9 cellular contexts compared by ENCODE assay signal in the genomic region with DNA sequence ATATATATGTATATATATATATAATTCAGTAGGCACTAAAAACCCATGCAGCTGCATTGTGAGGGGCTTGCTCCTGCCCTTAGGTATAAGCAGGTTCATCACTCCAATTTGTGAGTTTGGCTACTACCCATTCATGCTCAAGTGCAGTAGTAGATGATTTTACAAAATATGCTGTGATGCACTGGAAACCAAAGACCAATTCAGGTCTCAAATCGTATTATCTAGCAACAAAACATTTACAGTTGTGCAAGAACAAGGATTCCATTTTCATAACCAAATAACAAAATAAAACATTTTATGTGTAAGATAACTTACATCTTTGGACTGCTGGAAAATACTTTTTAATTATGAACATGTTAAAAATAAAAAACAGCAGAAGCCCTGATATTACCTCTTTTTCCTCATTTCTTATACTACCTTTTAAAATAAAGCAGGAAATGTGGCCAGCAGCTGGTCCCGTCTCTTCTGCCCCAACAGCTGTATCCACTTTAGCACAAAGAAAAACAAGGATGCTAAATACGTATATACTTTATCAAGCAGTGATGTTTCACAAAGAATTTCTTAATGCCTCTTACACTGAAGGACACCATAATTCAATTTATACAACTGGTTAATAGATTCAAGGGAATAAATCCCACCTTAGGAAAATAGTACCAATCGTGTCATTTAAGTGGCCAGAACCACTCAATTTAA. TPM values are rescaled to one million over a fixed set of nuclear protein-coding genes. Genes with fewer than 3 reads are reported as not detected.
A peak's percentile ranks its signal among the peaks of the same experiment; 100 is the strongest.
DNase-seq lines count a peak whose midpoint lies in the region; ATAC-seq, FAIRE-seq and TF ChIP-seq lines count a peak whose summit lies in the region.
"Had no signal": no experiment of that assay in that cellular context is flagged by ENCODE, and none has a peak within 500 bp of the region (broad histone marks: within the 10 kb centered on the region; RNA-seq: fewer than 3 reads in every experiment).

No MANE protein-coding gene starts in this region.

- H3K27ac ChIP-seq in right atrium auricular region (no peak overlapping the region), GM12878 (ENCODE audit: control insufficient read depth, insufficient read depth) (no peak overlapping the region), mesenchymal stem cell (ENCODE audit: low read length, poor library complexity, severe bottlenecking) (no peak overlapping the region)

- RAD21 ChIA-PET in GM12878 (lab: Charles Lee; ENCODE audit: unreplicated experiment): interaction anchor here (2.0 kb wide), 1 partner anchor 14 kb away, joined by 10 read pairs; a partner anchor contains a TSS

- H3K4me1 ChIP-seq in right atrium auricular region (peaks cover 0 to 68% of the 10 kb centered on the region in 2 donors), GM12878 (ENCODE audit: control insufficient read depth, insufficient read depth, low read length) (no peaks in the 10 kb centered on the region), mesenchymal stem cell (ENCODE audit: control insufficient read depth, insufficient read depth, low read depth, low read length) (no peaks in the 10 kb centered on the region)

- no peak overlapping the region for H3K14ac ChIP-seq in mesenchymal stem cell (ENCODE audit: low read length in 2 of 2)

- H3K4ac ChIP-seq in mesenchymal stem cell (ENCODE audit: low read depth in 1 of 2, low read length in 2 of 2): no peak overlapping the region

- in situ Hi-C loops in GM12878 (cut with MboI): no loop called here

- CTCF ChIA-PET in GM12878 (lab: Yijun Ruan, JAX): interaction anchor here (1.1 kb wide), 1 partner anchor 12 kb away, joined by 3 read pairs; no protein-coding TSS in a partner anchor

- POLR2A ChIA-PET in GM12878 (lab: Charles Lee): interaction anchor here (1.8 to 6.7 kb wide), 2 partner anchors 14 to 34 kb away, joined by 5 to 43 read pairs; a partner anchor contains a TSS

- no peak overlapping the region for H2AFZ ChIP-seq in GM12878 (ENCODE audit: control insufficient read depth, low read depth, low read length)
- no peak overlapping the region for H2AFZ ChIP-seq in mesenchymal stem cell (ENCODE audit: low read depth, low read length)

- no peaks in the 10 kb centered on the region for H3K79me1 ChIP-seq in mesenchymal stem cell (replicated peaks; ENCODE audit: low read length, poor library complexity, severe bottlenecking)

- DNase-seq in right atrium auricular region (ENCODE audit: low spot score) (no peak), left ventricle myocardium superior (no peak), GM12878 (ENCODE audit: low read depth, low spot score) (no peak), mesenchymal stem cell (no peak), NCI-H524 treated with DMSO at 0.1 percent for 48 hours (lab: John Stamatoyannopoulos, UW) (no peak), kidney tubule cell (ENCODE audit: low spot score) (no peak)
- DNase-seq: stimulated activated CD4-positive, alpha-beta T cell treated with anti-CD3 and anti-CD28 coated beads, Interleukin-2, amount 100 ng/mL, for 24 hours had no signal

- H2BK12ac ChIP-seq in mesenchymal stem cell (ENCODE audit: low read length in 2 of 2): no peak overlapping the region

- TF ChIP-seq POLR2A in GM12878 (IDR thresholded peaks at IDR 0.05; ENCODE audit: low read depth, low read length): no peak

- no peaks in the 10 kb centered on the region for H3K9me3 ChIP-seq in right atrium auricular region
- no peaks in the 10 kb centered on the region for H3K9me3 ChIP-seq in GM12878 (replicated peaks; ENCODE audit: control insufficient read depth, insufficient read depth, low read length)
- no peaks in the 10 kb centered on the region for H3K9me3 ChIP-seq in mesenchymal stem cell (ENCODE audit: control insufficient read depth, low read length)

- no peak overlapping the region for H3K18ac ChIP-seq in mesenchymal stem cell (ENCODE audit: low read depth in 1 of 2, low read length in 2 of 2)

- no peak overlapping the region for H3K23ac ChIP-seq in mesenchymal stem cell (ENCODE audit: low read length in 2 of 2)

- no peak overlapping the region for H2BK15ac ChIP-seq in mesenchymal stem cell (ENCODE audit: low read depth, poor library complexity, severe bottlenecking)

- SMC1A ChIA-PET in GM12878 (lab: Charles Lee; ENCODE audit: uncharacterized antibody, unreplicated experiment): interaction anchor here (1.2 to 8.2 kb wide), 3 partner anchors 14 to 25 kb away, joined by 4 to 66 read pairs (median 4); a partner anchor contains a TSS

- H3K36me3 ChIP-seq in right atrium auricular region (peaks cover 30% of the 10 kb centered on the region), GM12878 (ENCODE audit: control insufficient read depth in 2 of 2, insufficient read depth in 2 of 2, low read length in 1 of 2) (peaks cover 0 to 20% of the 10 kb centered on the region in 2 experiments; a peak in 3 of 4 replicates), mesenchymal stem cell (ENCODE audit: control insufficient read depth in 1 of 2, insufficient read depth in 2 of 2, low read depth in 1 of 2, low read length in 2 of 2) (peaks cover 0 to 56% of the 10 kb centered on the region in 2 experiments)

- H2AK5ac ChIP-seq in mesenchymal stem cell (ENCODE audit: low read length, severe bottlenecking): no peak overlapping the region

- no peak overlapping the region for H4K91ac ChIP-seq in mesenchymal stem cell (ENCODE audit: low read length)

- peaks cover 73% of the 10 kb centered on the region for H3K79me2 ChIP-seq in GM12878 (ENCODE audit: control insufficient read depth, insufficient read depth, low read length)

- no peak overlapping the region for H2BK120ac ChIP-seq in mesenchymal stem cell (ENCODE audit: low read depth, low read length)

- TF ChIP-seq RAD21 in GM12878 (IDR thresholded peaks at IDR 0.05; ENCODE audit: insufficient read depth, low read depth, low read length): no peak

- TF ChIP-seq CTCF in right atrium auricular region (IDR thresholded peaks at IDR 0.05): no peak
- TF ChIP-seq CTCF in GM12878 (IDR thresholded peaks at IDR 0.05 in 2 of 3, conservative IDR thresholded peaks at IDR 0.05 in 1 of 3; ENCODE audit: control insufficient read depth in 2 of 3, extremely low read depth in 1 of 3, insufficient read depth in 1 of 3, low read depth in 3 of 3, low read length in 3 of 3): no peak

- intact Hi-C loops in left ventricle myocardium superior (cut with micrococcal nuclease): loop anchor here (5.0 kb wide), 1 partner anchor 35 kb away; a partner anchor contains a TSS
- intact Hi-C loops in GM12878 (cut with micrococcal nuclease; ENCODE audit: unreplicated experiment): loop anchor here (10.0 kb wide), 1 partner anchor 633 kb away; no protein-coding TSS in a partner anchor

- H3K27me3 ChIP-seq in right atrium auricular region (no peaks in the 10 kb centered on the region), GM12878 (replicated peaks in 1 of 2; ENCODE audit: control insufficient read depth in 2 of 2, insufficient read depth in 2 of 2, low read length in 1 of 2) (no peaks in the 10 kb centered on the region), mesenchymal stem cell (ENCODE audit: control insufficient read depth in 1 of 2, insufficient read depth in 1 of 2, low read length in 2 of 2) (no peaks in the 10 kb centered on the region)

- H3K4me2 ChIP-seq in GM12878 (ENCODE audit: control insufficient read depth, insufficient read depth) (peak overlapping the region; percentile 91), mesenchymal stem cell (ENCODE audit: low read length, poor library complexity, severe bottlenecking) (peak overlapping the region; percentile 59)

- WGBS in GM12878 (ENCODE audit: insufficient coverage, insufficient replicate concordance, low lambda C conversion rate, missing lambda C conversion rate): 9% methylated on average over 4 of the region's 4 CpGs
- WGBS in mesenchymal stem cell: 19% methylated on average over 2 of the region's 4 CpGs

- ATAC-seq in left ventricle myocardium superior (no peak), GM12878 (no peak), HG03520 (IDR thresholded peaks at IDR 0.05; ENCODE audit: unreplicated experiment) (no peak), HG02642 (IDR thresholded peaks at IDR 0.05; ENCODE audit: poor library complexity, unreplicated experiment) (no peak)

- FAIRE-seq in GM12878 (lab: Jason Lieb, UNC): no peak

- peaks cover 10% of the 10 kb centered on the region; the same call in 1 of the 2 replicates for H4K20me1 ChIP-seq in GM12878 (ENCODE audit: control insufficient read depth, insufficient read depth)

- H4K8ac ChIP-seq in mesenchymal stem cell (ENCODE audit: low read length): no peak overlapping the region

- peak overlapping the region; percentile 5 for H3K9ac ChIP-seq in GM12878 (ENCODE audit: control insufficient read depth, insufficient read depth, low read length)
- peak overlapping the region; percentile 99 for H3K9ac ChIP-seq in mesenchymal stem cell (ENCODE audit: low read length)

- no peak for TF ChIP-seq EP300 in GM12878 (IDR thresholded peaks at IDR 0.05; ENCODE audit: borderline replicate concordance in 1 of 2, control insufficient read depth in 1 of 2, low read depth in 2 of 2, low read length in 2 of 2)

- H2BK5ac ChIP-seq in mesenchymal stem cell (ENCODE audit: low read depth, low read length, poor library complexity, severe bottlenecking): no peak overlapping the region

- H3K4me3 ChIP-seq in right atrium auricular region (peak overlapping the region; percentile 80 to 88), GM12878 (peak overlapping the region; percentile 91), mesenchymal stem cell (ENCODE audit: insufficient read depth in 1 of 2, low read depth in 1 of 2, low read length in 2 of 2) (peak overlapping the region in 1 of 2 experiments; percentile 96)

- BruUV-seq in GM12878 (replicated peaks; lab: Mats Ljungman, UMichigan): no TSS peak

RNA-seq across cellular contexts. Expression of a gene that starts 2.8 kb away (rescaled TPM):
- total RNA-seq in right atrium auricular region (10 to 100 TPM; 11.6 to 13.6 TPM), left ventricle myocardium superior (12.9 TPM), GM12878 (2014; rRNA removed) (46.5 and 49.2 TPM in 2 replicates), GM12878 (2014; rRNA removed; fragmentation: Illumina TruSeq; extraction: Trizol) (33.0 TPM in 2 replicates), GM12878 (2021) (39.0 and 40.8 TPM in 2 replicates)
- total RNA-seq in GM12878 (2013; cell fraction: nucleolus; rRNA removed): 186 and 190 TPM in 2 replicates
- polyA plus RNA-seq in GM12878 (2011; ENCODE audit: low read depth): 12.4 TPM
- polyA plus RNA-seq in GM12878 (2011; rRNA removed) (46.9 and 69.7 TPM in 2 replicates), GM12878 (2014; fragmentation: Illumina TruSeq; extraction: Trizol) (35.1 and 38.3 TPM in 2 replicates), GM12878 (2014; fragmentation: Nextera tagmentation; extraction: Ambion mirVana) (10 to 100 TPM; 11.1 TPM), GM12878 (2014; rRNA removed) (45.9 and 51.2 TPM in 2 replicates), GM12878 (2016; fragmentation: Nextera tagmentation; extraction: Ambion mirVana) (10 to 100 TPM; 25.9 to 27.6 TPM)
- polyA plus RNA-seq in GM12878 (2011; cell fraction: cytosol; rRNA removed): 22.1 and 33.5 TPM in 2 replicates
- 95.6 and 115 TPM in 2 replicates for polyA plus RNA-seq in GM12878 (2011; cell fraction: nucleus; rRNA removed)
- polyA plus RNA-seq in GM12878 (2012): 26.2 and 34.2 TPM in 2 replicates
- polyA minus RNA-seq in GM12878 (2011; rRNA and poly(A)+ RNA removed): 36.6 and 45.9 TPM in 2 replicates
- 14.9 and 16.4 TPM in 2 replicates for polyA minus RNA-seq in GM12878 (2011; cell fraction: cytosol; rRNA and poly(A)+ RNA removed)
- polyA minus RNA-seq in GM12878 (2011; cell fraction: nucleus; rRNA and poly(A)+ RNA removed): 67.3 and 84.7 TPM in 2 replicates
- 13.1 TPM for polyA plus RNA-seq in mesenchymal stem cell (2013, experiment 1 of 2)
- 13.7 TPM for polyA plus RNA-seq in mesenchymal stem cell (2013, experiment 2 of 2)

RNA-seq across cellular contexts. Expression of a gene that starts 14.4 kb away (rescaled TPM):
- 10 to 100 TPM; 33.8 to 70.6 TPM for total RNA-seq in right atrium auricular region
- total RNA-seq in left ventricle myocardium superior: 77.4 TPM
- 4.3 and 5.6 TPM in 2 replicates for total RNA-seq in GM12878 (2013; cell fraction: nucleolus; rRNA removed)
- total RNA-seq in GM12878 (2014; rRNA removed): 38.6 and 49.6 TPM in 2 replicates
- 56.7 and 57.9 TPM in 2 replicates for total RNA-seq in GM12878 (2014; rRNA removed; fragmentation: Illumina TruSeq; extraction: Trizol)
- 40.3 and 41.5 TPM in 2 replicates for total RNA-seq in GM12878 (2021)
- 84.0 TPM for polyA plus RNA-seq in GM12878 (2011; ENCODE audit: low read depth)
- polyA plus RNA-seq in GM12878 (2011; rRNA removed): 85.0 and 104 TPM in 2 replicates
- 32.6 and 37.5 TPM in 2 replicates for polyA plus RNA-seq in GM12878 (2011; cell fraction: cytosol; rRNA removed)
- polyA plus RNA-seq in GM12878 (2011; cell fraction: nucleus; rRNA removed): 14.0 and 21.6 TPM in 2 replicates
- polyA plus RNA-seq in GM12878 (2012): 56.1 and 67.0 TPM in 2 replicates
- polyA plus RNA-seq in GM12878 (2014; fragmentation: Illumina TruSeq; extraction: Trizol): 58.4 and 59.8 TPM in 2 replicates
- polyA plus RNA-seq in GM12878 (2014; fragmentation: Nextera tagmentation; extraction: Ambion mirVana): 100 to 1,000 TPM; 184 to 208 TPM
- polyA plus RNA-seq in GM12878 (2014; rRNA removed): 41.0 and 53.3 TPM in 2 replicates
- polyA plus RNA-seq in GM12878 (2016; fragmentation: Nextera tagmentation; extraction: Ambion mirVana): 100 to 1,000 TPM in 1 of 2 experiments, 10 to 100 TPM in 1; 92.2 to 103 TPM
- polyA minus RNA-seq in GM12878 (2011; rRNA and poly(A)+ RNA removed): 21.0 and 40.9 TPM in 2 replicates
- polyA minus RNA-seq in GM12878 (2011; cell fraction: cytosol; rRNA and poly(A)+ RNA removed): 5.1 and 7.0 TPM in 2 replicates
- 6.0 and 7.0 TPM in 2 replicates for polyA minus RNA-seq in GM12878 (2011; cell fraction: nucleus; rRNA and poly(A)+ RNA removed)
- 65.7 TPM for polyA plus RNA-seq in mesenchymal stem cell (2013, experiment 1 of 2)
- 71.4 TPM for polyA plus RNA-seq in mesenchymal stem cell (2013, experiment 2 of 2)

RNA-seq across cellular contexts. Expression of a gene that starts 23.9 kb away (rescaled TPM):
- total RNA-seq in right atrium auricular region (1 to 10 TPM in 1 of 2 donors, under 1 TPM in 1; 0.24 to 1.1 TPM), left ventricle myocardium superior (0.30 TPM), GM12878 (2014; rRNA removed) (not detected in 2 replicates), GM12878 (2014; rRNA removed; fragmentation: Illumina TruSeq; extraction: Trizol) (not detected in 2 replicates), GM12878 (2021) (not detected in 2 replicates)
- total RNA-seq in GM12878 (2013; cell fraction: nucleolus; rRNA removed): 0.27 TPM in 1 of 2 replicates, not detected in the other
- polyA plus RNA-seq in GM12878 (2011; ENCODE audit: low read depth): not detected
- polyA plus RNA-seq in GM12878 (2011; rRNA removed) (0.07 TPM in 1 of 2 replicates, not detected in the other), GM12878 (2014; fragmentation: Illumina TruSeq; extraction: Trizol) (not detected in 2 replicates), GM12878 (2014; fragmentation: Nextera tagmentation; extraction: Ambion mirVana) (under 1 TPM in 1 of 2 experiments, not detected in 1; 0.11 TPM), GM12878 (2014; rRNA removed) (not detected in 2 replicates), GM12878 (2016; fragmentation: Nextera tagmentation; extraction: Ambion mirVana) (under 1 TPM in 1 of 2 experiments, not detected in 1; 0.15 TPM)
- not detected in 2 replicates for polyA plus RNA-seq in GM12878 (2011; cell fraction: cytosol; rRNA removed)
- polyA plus RNA-seq in GM12878 (2011; cell fraction: nucleus; rRNA removed): 0.09 and 0.30 TPM in 2 replicates
- polyA plus RNA-seq in GM12878 (2012): not detected in 2 replicates
- polyA minus RNA-seq in GM12878 (2011; rRNA and poly(A)+ RNA removed): not detected in 2 replicates
- not detected in 2 replicates for polyA minus RNA-seq in GM12878 (2011; cell fraction: cytosol; rRNA and poly(A)+ RNA removed)
- 0.29 and 0.36 TPM in 2 replicates for polyA minus RNA-seq in GM12878 (2011; cell fraction: nucleus; rRNA and poly(A)+ RNA removed)
- 0.03 TPM for polyA plus RNA-seq in mesenchymal stem cell (2013, experiment 1 of 2)
- 0.03 TPM for polyA plus RNA-seq in mesenchymal stem cell (2013, experiment 2 of 2)

RNA-seq across cellular contexts. Expression of a gene that starts 33.7 kb away (rescaled TPM):
- total RNA-seq in right atrium auricular region (10 to 100 TPM; 37.2 to 63.7 TPM), left ventricle myocardium superior (68.0 TPM), GM12878 (2014; rRNA removed) (48.3 and 55.0 TPM in 2 replicates), GM12878 (2014; rRNA removed; fragmentation: Illumina TruSeq; extraction: Trizol) (56.1 and 61.1 TPM in 2 replicates), GM12878 (2021) (36.5 and 36.9 TPM in 2 replicates)
- total RNA-seq in GM12878 (2013; cell fraction: nucleolus; rRNA removed): 28.0 and 28.8 TPM in 2 replicates
- polyA plus RNA-seq in GM12878 (2011; ENCODE audit: low read depth): 31.0 TPM
- polyA plus RNA-seq in GM12878 (2011; rRNA removed) (80.1 and 124 TPM in 2 replicates), GM12878 (2014; fragmentation: Illumina TruSeq; extraction: Trizol) (66.6 and 109 TPM in 2 replicates), GM12878 (2014; fragmentation: Nextera tagmentation; extraction: Ambion mirVana) (100 to 1,000 TPM in 1 of 2 experiments, 10 to 100 TPM in 1; 83.8 to 117 TPM), GM12878 (2014; rRNA removed) (47.0 and 65.5 TPM in 2 replicates), GM12878 (2016; fragmentation: Nextera tagmentation; extraction: Ambion mirVana) (10 to 100 TPM; 74.0 to 77.1 TPM)
- polyA plus RNA-seq in GM12878 (2011; cell fraction: cytosol; rRNA removed): 27.2 and 60.1 TPM in 2 replicates
- polyA plus RNA-seq in GM12878 (2011; cell fraction: nucleus; rRNA removed): 30.1 and 35.9 TPM in 2 replicates
- 26.9 and 34.2 TPM in 2 replicates for polyA plus RNA-seq in GM12878 (2012)
- 16.3 and 21.7 TPM in 2 replicates for polyA minus RNA-seq in GM12878 (2011; rRNA and poly(A)+ RNA removed)
- polyA minus RNA-seq in GM12878 (2011; cell fraction: cytosol; rRNA and poly(A)+ RNA removed): 3.6 and 6.3 TPM in 2 replicates
- 5.8 and 9.3 TPM in 2 replicates for polyA minus RNA-seq in GM12878 (2011; cell fraction: nucleus; rRNA and poly(A)+ RNA removed)
- polyA plus RNA-seq in mesenchymal stem cell (2013, experiment 1 of 2): 60.1 TPM
- 59.6 TPM for polyA plus RNA-seq in mesenchymal stem cell (2013, experiment 2 of 2)

RNA-seq across cellular contexts. Expression of a gene that starts 35.0 kb away (rescaled TPM):
- total RNA-seq in right atrium auricular region (1 to 10 TPM; 6.6 to 6.7 TPM), left ventricle myocardium superior (5.7 TPM), GM12878 (2014; rRNA removed) (0.51 and 0.54 TPM in 2 replicates), GM12878 (2014; rRNA removed; fragmentation: Illumina TruSeq; extraction: Trizol) (0.88 and 0.98 TPM in 2 replicates), GM12878 (2021) (0.38 and 1.0 TPM in 2 replicates)
- 20.1 and 20.4 TPM in 2 replicates for total RNA-seq in GM12878 (2013; cell fraction: nucleolus; rRNA removed)
- polyA plus RNA-seq in GM12878 (2011; ENCODE audit: low read depth): 0.71 TPM
- polyA plus RNA-seq in GM12878 (2011; rRNA removed) (0.98 and 1.6 TPM in 2 replicates), GM12878 (2014; fragmentation: Illumina TruSeq; extraction: Trizol) (0.37 and 0.49 TPM in 2 replicates), GM12878 (2014; fragmentation: Nextera tagmentation; extraction: Ambion mirVana) (under 1 TPM; 0.09 to 0.29 TPM), GM12878 (2014; rRNA removed) (0.23 and 0.33 TPM in 2 replicates), GM12878 (2016; fragmentation: Nextera tagmentation; extraction: Ambion mirVana) (under 1 TPM; 0.09 to 0.21 TPM)
- 0.42 and 0.58 TPM in 2 replicates for polyA plus RNA-seq in GM12878 (2011; cell fraction: cytosol; rRNA removed)
- polyA plus RNA-seq in GM12878 (2011; cell fraction: nucleus; rRNA removed): 1.6 and 2.0 TPM in 2 replicates
- polyA plus RNA-seq in GM12878 (2012): 0.84 and 1.3 TPM in 2 replicates
- 2.7 and 3.1 TPM in 2 replicates for polyA minus RNA-seq in GM12878 (2011; rRNA and poly(A)+ RNA removed)
- 1.6 TPM in 1 of 2 replicates, not detected in the other for polyA minus RNA-seq in GM12878 (2011; cell fraction: cytosol; rRNA and poly(A)+ RNA removed)
- polyA minus RNA-seq in GM12878 (2011; cell fraction: nucleus; rRNA and poly(A)+ RNA removed): 4.5 and 6.1 TPM in 2 replicates
- 0.32 TPM for polyA plus RNA-seq in mesenchymal stem cell (2013, experiment 1 of 2)
- 0.16 TPM for polyA plus RNA-seq in mesenchymal stem cell (2013, experiment 2 of 2)
